Comparison of ENCODE assay signal across 19 cellular contexts in genomic region chr6:37960139-37960935, GRCh38.
DNase-seq lines count a peak whose midpoint lies in the region; ATAC-seq, FAIRE-seq and TF ChIP-seq lines count a peak whose summit lies in the region.
"Had no signal": no experiment of that assay in that cellular context is flagged by ENCODE, and none has a peak within 500 bp of the region (broad histone marks: within the 10 kb centered on the region; RNA-seq: fewer than 3 reads in every experiment).

No MANE protein-coding gene starts in this region.

- 14% methylated on average over 4 of the region's 4 CpGs for WGBS in GM12878 (ENCODE audit: insufficient coverage, insufficient replicate concordance, low lambda C conversion rate, missing lambda C conversion rate)

- no peak for TF ChIP-seq POLR2A in GM12878 (IDR thresholded peaks at IDR 0.05; ENCODE audit: low read depth, low read length)

- H3K4me2 ChIP-seq in GM12878 (ENCODE audit: control insufficient read depth, insufficient read depth) = peak overlapping the region; percentile 17
- H3K4me2 ChIP-seq: KMS-11, PC-9 had no signal

- H4K20me1 ChIP-seq in GM12878 (ENCODE audit: control insufficient read depth, insufficient read depth) = 0 out of 2 replicates have a peak, but pooled peaks cover 3% of the 10 kb centered on the region

- peak; percentile 50 for ATAC-seq in stimulated activated naive CD8-positive, alpha-beta T cell treated with anti-CD3 and anti-CD28 coated beads, Interleukin-15, amount 100 ng/mL, for 72 hours
- no peak for ATAC-seq in stimulated activated naive CD8-positive, alpha-beta T cell treated with anti-CD3 and anti-CD28 coated beads, Interleukin-15, Interleukin-2, amounts not matched to agents 100 U/mL and 50 U/mL, for 24 hours
- ATAC-seq in GM12878 = peak; percentile 83
- ATAC-seq in GM21390 (IDR thresholded peaks at IDR 0.05; ENCODE audit: unreplicated experiment) = no peak

- no peak for TF ChIP-seq EP300 in GM12878 (IDR thresholded peaks at IDR 0.05; ENCODE audit: borderline replicate concordance in 1 of 2, control insufficient read depth in 1 of 2, low read depth in 2 of 2, low read length in 2 of 2)

- no peak overlapping the region for H3K4me3 Mint-ChIP-seq in stimulated activated naive CD8-positive, alpha-beta T cell treated with anti-CD3 and anti-CD28 coated beads, Interleukin-15, amount 100 ng/mL, for 72 hours
- no peak overlapping the region for H3K4me3 Mint-ChIP-seq in chondrocyte (ENCODE audit: unreplicated experiment)
- H3K4me3 Mint-ChIP-seq: CD8-positive, alpha-beta memory T cell; HFFc6 had no signal

- H3K27me3 Mint-ChIP-seq in stimulated activated naive CD8-positive, alpha-beta T cell treated with anti-CD3 and anti-CD28 coated beads, Interleukin-15, amount 100 ng/mL, for 72 hours = no peaks in the 10 kb centered on the region
- no peaks in the 10 kb centered on the region for H3K27me3 Mint-ChIP-seq in chondrocyte (ENCODE audit: low read depth)
- H3K27me3 Mint-ChIP-seq: CD8-positive, alpha-beta memory T cell had no signal

- no peaks in the 10 kb centered on the region for H3K27me3 ChIP-seq in GM12878 (replicated peaks in 1 of 2; ENCODE audit: control insufficient read depth in 2 of 2, insufficient read depth in 2 of 2, low read length in 1 of 2)

- DNase-seq in stimulated activated naive CD8-positive, alpha-beta T cell treated with anti-CD3 and anti-CD28 coated beads, Interleukin-15, amount 100 ng/mL, for 72 hours = no peak
- DNase-seq in stimulated activated naive CD8-positive, alpha-beta T cell treated with anti-CD3 and anti-CD28 coated beads, Interleukin-15, Interleukin-2, amounts not matched to agents 100 U/mL and 50 U/mL, for 24 hours = no peak
- DNase-seq in HTR-8/SVneo (ENCODE audit: insufficient read length, low spot score) (no peak), GM12878 (ENCODE audit: low read depth, low spot score) (peak; percentile 44), chondrocyte (ENCODE audit: low spot score) (no peak)
- no peak for DNase-seq in stimulated activated CD4-positive, alpha-beta T cell treated with anti-CD3 and anti-CD28 coated beads, Interleukin-1b, Interleukin-23, amount 100 ng/mL, for 48 hours
- DNase-seq: C1 segment of cervical spinal cord; CD8-positive, alpha-beta memory T cell; H7; HFFc6; NCI-H1417 treated with DMSO at 0.1 percent for 48 hours; NCI-H187 treated with DMSO at 0.1 percent for 48 hours; NCI-H2227 treated with DMSO at 0.1 percent for 48 hours; NCI-H510A treated with DMSO at 0.1 percent for 48 hours; NCI-H82; PC-9 had no signal

- no peaks in the 10 kb centered on the region for H3K36me3 ChIP-seq in GM12878 (ENCODE audit: control insufficient read depth in 2 of 2, insufficient read depth in 2 of 2, low read length in 1 of 2)

- no peak overlapping the region for H3K4me3 ChIP-seq in GM12878
- H3K4me3 ChIP-seq: PC-9 had no signal

- CTCF ChIA-PET in GM12878 (lab: Yijun Ruan, JAX) = interaction anchor here (1.0 kb wide), 1 partner anchor 79 kb away, joined by 4 read pairs; no protein-coding TSS in a partner anchor

- intact Hi-C loops in GM12878 (cut with micrococcal nuclease; ENCODE audit: unreplicated experiment) = no loop called here

- H3K27ac ChIP-seq in GM12878 (ENCODE audit: control insufficient read depth, insufficient read depth) = no peak overlapping the region; the same call in 1 of the 2 replicates
- H3K27ac ChIP-seq: KMS-11, PC-9 had no signal

- FAIRE-seq in HTR-8/SVneo (lab: Jason Lieb, UNC) = peak; percentile 20
- no peak for FAIRE-seq in GM12878 (lab: Jason Lieb, UNC)
- FAIRE-seq: D721Med had no signal

- peaks cover 19% of the 10 kb centered on the region for H3K4me1 ChIP-seq in GM12878 (ENCODE audit: control insufficient read depth, insufficient read depth, low read length)

- no peak overlapping the region for H3K27ac Mint-ChIP-seq in stimulated activated naive CD8-positive, alpha-beta T cell treated with anti-CD3 and anti-CD28 coated beads, Interleukin-15, amount 100 ng/mL, for 72 hours
- no peak overlapping the region for H3K27ac Mint-ChIP-seq in chondrocyte (ENCODE audit: unreplicated experiment)
- H3K27ac Mint-ChIP-seq: HFFc6 had no signal

- no peaks in the 10 kb centered on the region for H3K36me3 Mint-ChIP-seq in chondrocyte (ENCODE audit: low read depth)

- no peak for TF ChIP-seq RAD21 in GM12878 (IDR thresholded peaks at IDR 0.05; ENCODE audit: insufficient read depth, low read depth, low read length)

- H2AFZ ChIP-seq in GM12878 (ENCODE audit: control insufficient read depth, low read depth, low read length) = no peak overlapping the region
- H2AFZ ChIP-seq: PC-9 had no signal

- peaks cover 0 to 5% of the 10 kb centered on the region in 2 donors for H3K9me3 Mint-ChIP-seq in stimulated activated naive CD8-positive, alpha-beta T cell treated with anti-CD3 and anti-CD28 coated beads, Interleukin-15, amount 100 ng/mL, for 72 hours
- H3K9me3 Mint-ChIP-seq in chondrocyte (ENCODE audit: low read depth) = no peaks in the 10 kb centered on the region
- H3K9me3 Mint-ChIP-seq: CD8-positive, alpha-beta memory T cell had no signal

- SMC1A ChIA-PET in GM12878 (lab: Charles Lee; ENCODE audit: uncharacterized antibody, unreplicated experiment) = interaction anchor here (1.3 to 2.2 kb wide), 2 partner anchors 18 to 33 kb away, joined by 4 to 11 read pairs; no protein-coding TSS in a partner anchor

- TF ChIP-seq CTCF in GM12878 (IDR thresholded peaks at IDR 0.05 in 2 of 3, conservative IDR thresholded peaks at IDR 0.05 in 1 of 3; ENCODE audit: control insufficient read depth in 2 of 3, extremely low read depth in 1 of 3, insufficient read depth in 1 of 3, low read depth in 3 of 3, low read length in 3 of 3) = no peak
- no peak for TF ChIP-seq CTCF in chondrocyte (IDR thresholded peaks at IDR 0.05)

- in situ Hi-C loops in GM12878 (cut with MboI) = no loop called here

- POLR2A ChIA-PET in GM12878 (lab: Charles Lee) = interaction anchor here (0.6 to 0.7 kb wide), 2 partner anchors 230 to 1937 kb away, joined by 4 read pairs; no protein-coding TSS in a partner anchor

- H3K9me3 ChIP-seq in GM12878 (replicated peaks; ENCODE audit: control insufficient read depth, insufficient read depth, low read length) = no peaks in the 10 kb centered on the region

- no peak overlapping the region for H3K9ac ChIP-seq in GM12878 (ENCODE audit: control insufficient read depth, insufficient read depth, low read length)
- H3K9ac ChIP-seq: KMS-11 had no signal

- peaks cover 51% of the 10 kb centered on the region for H3K4me1 Mint-ChIP-seq in stimulated activated naive CD8-positive, alpha-beta T cell treated with anti-CD3 and anti-CD28 coated beads, Interleukin-15, amount 100 ng/mL, for 72 hours
- peaks cover under 1% of the 10 kb centered on the region for H3K4me1 Mint-ChIP-seq in chondrocyte (ENCODE audit: low read depth)

- no TSS peak for BruUV-seq in GM12878 (replicated peaks; lab: Mats Ljungman, UMichigan)

- RAD21 ChIA-PET in GM12878 (lab: Charles Lee; ENCODE audit: unreplicated experiment) = interaction anchor here (0.7 to 1.1 kb wide), 2 partner anchors 19 to 31 kb away, joined by 3 read pairs; no protein-coding TSS in a partner anchor

- peaks cover 32% of the 10 kb centered on the region for H3K79me2 ChIP-seq in GM12878 (ENCODE audit: control insufficient read depth, insufficient read depth, low read length)

TF ChIP-seq in GM12878, 131 proteins besides CTCF, POLR2A, EP300 and RAD21:
- TF ChIP-seq REST (IDR thresholded peaks at IDR 0.05; ENCODE audit: low read depth, low read length) (no peak), NFIC (IDR thresholded peaks at IDR 0.05; ENCODE audit: low read depth, low read length) (0 out of 2 replicates have a peak, but pooled peaks have one; percentile 21), IKZF1 (conservative IDR thresholded peaks at IDR 0.05) (peak; percentile 24; the same call in 1 of the 2 replicates), TAF1 (IDR thresholded peaks at IDR 0.05; ENCODE audit: borderline replicate concordance, low read depth, low read length) (no peak), IKZF2 (IDR thresholded peaks at IDR 0.05) (peak; percentile 52 to 62; a peak in 3 of 4 replicates), NR2F1 (conservative IDR thresholded peaks at IDR 0.05) (0 out of 2 replicates have a peak, but pooled peaks have one; percentile 49), TARDBP (IDR thresholded peaks at IDR 0.05; ENCODE audit: borderline replicate concordance) (no peak), ESRRA (IDR thresholded peaks at IDR 0.05; ENCODE audit: low read length) (no peak), YY1 (IDR thresholded peaks at IDR 0.05; ENCODE audit: low read depth, low read length) (no peak), RUNX3 (IDR thresholded peaks at IDR 0.05; ENCODE audit: low read length) (peak; percentile 50; the same call in 1 of the 2 replicates), JUNB (IDR thresholded peaks at IDR 0.05) (peak; percentile 38), ASH2L (IDR thresholded peaks at IDR 0.05; ENCODE audit: borderline replicate concordance, low read depth) (no peak), YBX1 (IDR thresholded peaks at IDR 0.05) (no peak), EZH2 (IDR thresholded peaks at IDR 0.05; ENCODE audit: borderline replicate concordance, control insufficient read depth, low read depth, low read length) (no peak)

Comparison
In these comparisons a context has a peak if more than half of its experiments do, and no peak if none do; other contexts are left out.
1. ATAC-seq: peak in stimulated activated naive CD8-positive, alpha-beta T cell treated with anti-CD3 and anti-CD28 coated beads, Interleukin-15, amount 100 ng/mL, for 72 hours (single experiment) and GM12878 (single experiment); none in stimulated activated naive CD8-positive, alpha-beta T cell treated with anti-CD3 and anti-CD28 coated beads, Interleukin-15, Interleukin-2, amounts not matched to agents 100 U/mL and 50 U/mL, for 24 hours (single experiment) and GM21390 (single experiment).